ENCODE assay signal across 2 cellular contexts in the genomic region with DNA sequence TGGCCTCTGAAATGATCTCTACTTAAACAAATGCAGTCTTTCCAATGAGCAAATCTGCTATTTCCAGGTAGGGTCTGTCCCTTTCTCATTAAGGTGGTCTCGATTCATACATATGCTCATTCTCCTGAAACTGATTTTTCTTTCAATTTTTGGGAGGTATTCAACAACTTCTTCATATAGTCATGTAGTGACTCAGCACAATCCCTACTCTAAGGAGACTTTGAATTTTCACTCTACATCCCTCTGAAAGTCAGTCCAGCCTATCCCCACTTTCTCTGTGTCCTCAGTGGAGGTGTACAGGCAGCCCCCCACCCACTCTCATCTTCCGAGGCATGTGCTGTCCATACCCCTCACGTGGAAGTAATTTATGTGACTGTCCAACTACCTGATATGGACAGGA.
TF ChIP-seq lines count a peak whose summit lies in the region.

No MANE protein-coding gene starts in this region.

TF ChIP-seq in HepG2, 621 proteins besides CTCF, POLR2A, EP300 and RAD21:
- no peak for TF ChIP-seq HIVEP1 (CRISPR knock-in tag; IDR thresholded peaks at IDR 0.05)
- peak; percentile 56 for TF ChIP-seq NFE2L2 (IDR thresholded peaks at IDR 0.05; ENCODE audit: low read length)

TF ChIP-seq in K562, 482 proteins besides CTCF, POLR2A, EP300 and RAD21:
- TF ChIP-seq ZNF217 (CRISPR knock-in tag; IDR thresholded peaks at IDR 0.05) (no peak), CBFA2T2 (conservative IDR thresholded peaks at IDR 0.05) (no peak), HDAC8 (tag; IDR thresholded peaks at IDR 0.05) (no peak), ZNF175 (CRISPR knock-in tag; IDR thresholded peaks at IDR 0.05; ENCODE audit: low read depth) (no peak), E2F3 (CRISPR knock-in tag; IDR thresholded peaks at IDR 0.05) (no peak), PHF21A (IDR thresholded peaks at IDR 0.05; ENCODE audit: borderline replicate concordance, low read depth) (no peak), SMARCB1 (IDR thresholded peaks at IDR 0.05; ENCODE audit: insufficient read length, low read depth) (no peak), ZNF121 (CRISPR knock-in tag; conservative IDR thresholded peaks at IDR 0.05) (no peak), RFX5 (IDR thresholded peaks at IDR 0.05; ENCODE audit: low read depth, low read length) (no peak), TAF1 (IDR thresholded peaks at IDR 0.05; ENCODE audit: control insufficient read depth, extremely low read depth, insufficient read depth, low read length, severe bottlenecking) (no peak), NFE2 (IDR thresholded peaks at IDR 0.05; ENCODE audit: low read depth) (peak; percentile 43), PATZ1 (CRISPR knock-in tag; IDR thresholded peaks at IDR 0.05; ENCODE audit: borderline replicate concordance) (no peak), NFXL1 (CRISPR knock-in tag; IDR thresholded peaks at IDR 0.05) (no peak), FOS (IDR thresholded peaks at IDR 0.05; ENCODE audit: extremely low read depth, insufficient read length) (no peak), MAFG (tag; conservative IDR thresholded peaks at IDR 0.05) (peak; percentile 49), IRF9 (tag; IDR thresholded peaks at IDR 0.05) (no peak), C11orf30 (IDR thresholded peaks at IDR 0.05; ENCODE audit: low read depth) (peak; percentile 34; the same call in 1 of the 2 replicates), MLX (CRISPR knock-in tag; conservative IDR thresholded peaks at IDR 0.05) (no peak), ZKSCAN8 (CRISPR knock-in tag; IDR thresholded peaks at IDR 0.05) (no peak), SMARCA4 (IDR thresholded peaks at IDR 0.05) (no peak), ZNF316 (IDR thresholded peaks at IDR 0.05) (peak; percentile 46; the same call in 1 of the 2 replicates), KAT7 (CRISPR knock-in tag; IDR thresholded peaks at IDR 0.05; ENCODE audit: borderline replicate concordance) (no peak), CREBBP (IDR thresholded peaks at IDR 0.05; ENCODE audit: low read depth, low read length) (no peak), ZNF140 (CRISPR knock-in tag; IDR thresholded peaks at IDR 0.05) (no peak)
